Comparison of ENCODE assay signal across 30 cellular contexts in the genomic region with DNA sequence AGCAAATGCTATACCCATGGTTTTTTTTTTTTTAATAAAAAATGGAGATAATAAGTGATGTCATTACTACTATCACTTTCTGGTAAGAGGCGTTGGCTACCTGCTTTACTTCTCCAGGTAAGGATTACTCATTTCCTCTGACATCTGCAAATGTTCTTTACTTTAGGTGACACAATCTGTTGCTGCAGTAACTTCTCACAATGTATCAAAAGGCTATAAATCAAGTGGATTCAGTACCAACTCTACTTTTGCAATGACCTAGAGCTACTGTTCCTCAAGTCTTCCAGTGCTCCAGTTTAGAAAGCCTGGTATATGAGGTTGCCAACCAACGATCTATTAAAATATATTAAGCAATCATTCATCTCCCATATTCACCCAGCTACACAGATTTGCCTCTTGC.
DNase-seq lines count a peak whose midpoint lies in the region; ATAC-seq, FAIRE-seq and TF ChIP-seq lines count a peak whose summit lies in the region.
"Had no signal": no experiment of that assay in that cellular context is flagged by ENCODE, and none has a peak within 500 bp of the region (broad histone marks: within the 10 kb centered on the region; RNA-seq: fewer than 3 reads in every experiment).

No MANE protein-coding gene starts in this region.

- RAD21 ChIA-PET in HCT116 (lab: Charles Lee; ENCODE audit: low non-redundant PET in 1 of 2, low total read pairs in 2 of 2, uncharacterized antibody in 2 of 2, unreplicated experiment in 2 of 2), result no interaction called here

- POLR2A ChIA-PET in HCT116 (lab: Charles Lee) (no interaction called here), PC-3 (lab: Charles Lee; ENCODE audit: unreplicated experiment) (no interaction called here)

- 0 out of 4 replicates have a peak, but pooled peaks cover 0 to 4% of the 10 kb centered on the region in 2 experiments for H3K4me1 ChIP-seq in HCT116 (ENCODE audit: control insufficient read depth in 1 of 2, insufficient read depth in 2 of 2, low read length in 2 of 2)
- H3K4me1 ChIP-seq in PC-3 (ENCODE audit: insufficient read depth, low read length), result peaks cover 31% of the 10 kb centered on the region
- H3K4me1 ChIP-seq: A549; BLaER1 treated with 17β-estradiol and CSF1 and Interleukin-3, amounts not matched to agents 10 nM and 100 nM had no signal

- intact Hi-C loops in HCT116 (cut with micrococcal nuclease), result no loop called here
- intact Hi-C loops in PC-3 (cut with micrococcal nuclease), result loop anchor here (5.0 kb wide), 3 partner anchors 122 to 258 kb away; no protein-coding TSS in a partner anchor

- H3K9me3 ChIP-seq in HCT116 (ENCODE audit: control insufficient read depth in 1 of 2, insufficient read depth in 1 of 2, low read depth in 1 of 2, low read length in 2 of 2) (no peaks in the 10 kb centered on the region), PC-3 (ENCODE audit: low read length) (no peaks in the 10 kb centered on the region)
- H3K9me3 ChIP-seq: A549 had no signal

- TF ChIP-seq CTCF in HCT116 (IDR thresholded peaks at IDR 0.05 in 2 of 3, conservative IDR thresholded peaks at IDR 0.05 in 1 of 3; ENCODE audit: borderline replicate concordance in 1 of 3, insufficient read depth in 1 of 3, low read depth in 2 of 3, low read length in 2 of 3) (no peak), PC-3 (conservative IDR thresholded peaks at IDR 0.05; ENCODE audit: low read depth, low read length) (no peak), bronchial epithelial cell (IDR thresholded peaks at IDR 0.05; ENCODE audit: insufficient read depth, low read length, severe bottlenecking) (no peak)

- H3K36me3 ChIP-seq in HCT116 (ENCODE audit: control insufficient read depth in 1 of 2, insufficient read depth in 2 of 2, low read length in 2 of 2) (no peaks in the 10 kb centered on the region), PC-3 (ENCODE audit: low read depth, low read length) (no peaks in the 10 kb centered on the region), bronchial epithelial cell (ENCODE audit: control insufficient read depth, insufficient read depth, low read length) (no peaks in the 10 kb centered on the region)
- H3K36me3 ChIP-seq: BLaER1 treated with 17β-estradiol and CSF1 and Interleukin-3, amounts not matched to agents 10 nM and 100 nM had no signal

- H3K9me2 ChIP-seq in HCT116 (ENCODE audit: insufficient read depth), result no peaks in the 10 kb centered on the region
- no peaks in the 10 kb centered on the region for H3K9me2 ChIP-seq in PC-3 (replicated peaks; ENCODE audit: low read length)

- H3K79me2 ChIP-seq in HCT116 (ENCODE audit: insufficient read depth, low read length), result no peaks in the 10 kb centered on the region
- no peaks in the 10 kb centered on the region for H3K79me2 ChIP-seq in PC-3 (ENCODE audit: low read length)

- no peaks in the 10 kb centered on the region for H3F3A ChIP-seq in PC-3 (ENCODE audit: low read length, unreplicated experiment)

- BruUV-seq in HCT116 (replicated peaks; lab: Mats Ljungman, UMichigan), result no TSS peak
- no TSS peak for BruUV-seq in PC-3 (replicated peaks; lab: Mats Ljungman, UMichigan)

- H2AFZ ChIP-seq in HCT116 (ENCODE audit: low read depth, low read length, poor library complexity, severe bottlenecking) (peak overlapping the region; percentile 70), PC-3 (ENCODE audit: low read length) (no peak overlapping the region)

- no peak for FAIRE-seq in bronchial epithelial cell (lab: Jason Lieb, UNC)
- FAIRE-seq: D721Med, GM12878, HTR-8/SVneo, K562 had no signal

- no peak for TF ChIP-seq POLR2A in HCT116 (IDR thresholded peaks at IDR 0.05; ENCODE audit: borderline replicate concordance, extremely low read depth, insufficient read depth, insufficient read length)

- H3K9ac ChIP-seq in HCT116 (ENCODE audit: low read length), result no peak overlapping the region
- H3K9ac ChIP-seq in PC-3 (ENCODE audit: low read length), result peak overlapping the region; percentile 40; the same call in 1 of the 2 replicates
- H3K9ac ChIP-seq: BLaER1 treated with 17β-estradiol and CSF1 and Interleukin-3, amounts not matched to agents 10 nM and 100 nM had no signal

- H3K27ac ChIP-seq in HCT116 (ENCODE audit: low read depth, low read length) (no peak overlapping the region), PC-3 (ENCODE audit: low read length) (peak overlapping the region; percentile 86)
- H3K27ac ChIP-seq: A549; BLaER1 treated with 17β-estradiol and CSF1 and Interleukin-3, amounts not matched to agents 10 nM and 100 nM; SK-N-MC had no signal

- H3K4me2 ChIP-seq in HCT116 (ENCODE audit: low read length) (no peak overlapping the region), PC-3 (ENCODE audit: low read length) (no peak overlapping the region)
- H3K4me2 ChIP-seq: A549; BLaER1 treated with 17β-estradiol and CSF1 and Interleukin-3, amounts not matched to agents 10 nM and 100 nM had no signal

- no peaks in the 10 kb centered on the region for H4K20me1 ChIP-seq in HCT116 (ENCODE audit: insufficient read depth)
- no peaks in the 10 kb centered on the region for H4K20me1 ChIP-seq in PC-3 (ENCODE audit: low read length)
- H4K20me1 ChIP-seq: BLaER1 treated with 17β-estradiol and CSF1 and Interleukin-3, amounts not matched to agents 10 nM and 100 nM had no signal

- no peak for DNase-seq in HCT116 (ENCODE audit: low read depth, low spot score)
- peak; percentile 73 for DNase-seq in PC-3
- DNase-seq in bronchial epithelial cell (ENCODE audit: low read depth), result peak; percentile 96
- peak; percentile 66 for DNase-seq in kidney tubule cell (ENCODE audit: low spot score)
- DNase-seq in G401 (ENCODE audit: low spot score), result no peak
- no peak for DNase-seq in SW480 (ENCODE audit: low spot score)
- DNase-seq in anterior cingulate cortex (lab: John Stamatoyannopoulos, UW), result no peak
- DNase-seq: AML-193; CD4-positive, alpha-beta T cell; GDM1; GOT3; HCEC 1CT; Kasumi-1; MV-4-11; NCI-H1105; NCI-H1436 treated with DMSO at 0.1 percent for 48 hours; NCI-H187 treated with DMSO at 0.1 percent for 48 hours; NCI-H2107; NCI-H524; NCI-H774; SIG-M5; SW 1271 had no signal

- ATAC-seq in HCT116 (no peak), PC-3 (peak; percentile 41)
- ATAC-seq: A549, GM12878, K562, Panc1 had no signal

- CTCF ChIA-PET in HCT116 (lab: Charles Lee) (no interaction called here), PC-3 (lab: Charles Lee) (no interaction called here)

- TF ChIP-seq RAD21 in HCT116 (IDR thresholded peaks at IDR 0.05; ENCODE audit: low read depth), result no peak

- in situ Hi-C loops in G401 (cut with HindIII; ENCODE audit: low sequenced_read_pairs), result no loop called here

- no peak overlapping the region for H3K4me3 ChIP-seq in HCT116 (replicated peaks in 1 of 2; ENCODE audit: low read depth in 1 of 2, low read length in 2 of 2)
- H3K4me3 ChIP-seq in PC-3 (ENCODE audit: low read length), result no peak overlapping the region
- no peak overlapping the region for H3K4me3 ChIP-seq in bronchial epithelial cell (ENCODE audit: low read depth, low read length)
- H3K4me3 ChIP-seq: A549; BLaER1 treated with 17β-estradiol and CSF1 and Interleukin-3, amounts not matched to agents 10 nM and 100 nM; GM12878; K562; SK-N-MC had no signal

- no peaks in the 10 kb centered on the region for H3K27me3 ChIP-seq in HCT116 (ENCODE audit: insufficient read depth, low read length)
- H3K27me3 ChIP-seq in PC-3 (ENCODE audit: low read length), result no peaks in the 10 kb centered on the region
- no peaks in the 10 kb centered on the region for H3K27me3 ChIP-seq in bronchial epithelial cell (ENCODE audit: control insufficient read depth, insufficient read depth, low read length)
- H3K27me3 ChIP-seq: BLaER1 treated with 17β-estradiol and CSF1 and Interleukin-3, amounts not matched to agents 10 nM and 100 nM had no signal

TF ChIP-seq in HCT116, 20 proteins besides CTCF, POLR2A, EP300 and RAD21 (continues in another document):
- TF ChIP-seq CBX3 (IDR thresholded peaks at IDR 0.05; ENCODE audit: low read depth) (no peak), CEBPB (IDR thresholded peaks at IDR 0.05; ENCODE audit: low read depth) (no peak), TCF7L2 (IDR thresholded peaks at IDR 0.05; ENCODE audit: borderline replicate concordance, extremely low read depth, insufficient read depth, insufficient read length) (no peak), SIN3A (IDR thresholded peaks at IDR 0.05; ENCODE audit: low read depth) (no peak), ZFX (IDR thresholded peaks at IDR 0.05) (no peak), EGR1 (IDR thresholded peaks at IDR 0.05; ENCODE audit: low read depth) (no peak), SRF (IDR thresholded peaks at IDR 0.05; ENCODE audit: low read depth) (no peak), FOSL1 (IDR thresholded peaks at IDR 0.05; ENCODE audit: low read depth) (no peak), YY1 (IDR thresholded peaks at IDR 0.05; ENCODE audit: extremely low read depth, insufficient replicate concordance, low read depth, low read length) (no peak), ELF1 (IDR thresholded peaks at IDR 0.05; ENCODE audit: borderline replicate concordance, low read depth) (no peak)
- TF ChIP-seq, protein P1, sequence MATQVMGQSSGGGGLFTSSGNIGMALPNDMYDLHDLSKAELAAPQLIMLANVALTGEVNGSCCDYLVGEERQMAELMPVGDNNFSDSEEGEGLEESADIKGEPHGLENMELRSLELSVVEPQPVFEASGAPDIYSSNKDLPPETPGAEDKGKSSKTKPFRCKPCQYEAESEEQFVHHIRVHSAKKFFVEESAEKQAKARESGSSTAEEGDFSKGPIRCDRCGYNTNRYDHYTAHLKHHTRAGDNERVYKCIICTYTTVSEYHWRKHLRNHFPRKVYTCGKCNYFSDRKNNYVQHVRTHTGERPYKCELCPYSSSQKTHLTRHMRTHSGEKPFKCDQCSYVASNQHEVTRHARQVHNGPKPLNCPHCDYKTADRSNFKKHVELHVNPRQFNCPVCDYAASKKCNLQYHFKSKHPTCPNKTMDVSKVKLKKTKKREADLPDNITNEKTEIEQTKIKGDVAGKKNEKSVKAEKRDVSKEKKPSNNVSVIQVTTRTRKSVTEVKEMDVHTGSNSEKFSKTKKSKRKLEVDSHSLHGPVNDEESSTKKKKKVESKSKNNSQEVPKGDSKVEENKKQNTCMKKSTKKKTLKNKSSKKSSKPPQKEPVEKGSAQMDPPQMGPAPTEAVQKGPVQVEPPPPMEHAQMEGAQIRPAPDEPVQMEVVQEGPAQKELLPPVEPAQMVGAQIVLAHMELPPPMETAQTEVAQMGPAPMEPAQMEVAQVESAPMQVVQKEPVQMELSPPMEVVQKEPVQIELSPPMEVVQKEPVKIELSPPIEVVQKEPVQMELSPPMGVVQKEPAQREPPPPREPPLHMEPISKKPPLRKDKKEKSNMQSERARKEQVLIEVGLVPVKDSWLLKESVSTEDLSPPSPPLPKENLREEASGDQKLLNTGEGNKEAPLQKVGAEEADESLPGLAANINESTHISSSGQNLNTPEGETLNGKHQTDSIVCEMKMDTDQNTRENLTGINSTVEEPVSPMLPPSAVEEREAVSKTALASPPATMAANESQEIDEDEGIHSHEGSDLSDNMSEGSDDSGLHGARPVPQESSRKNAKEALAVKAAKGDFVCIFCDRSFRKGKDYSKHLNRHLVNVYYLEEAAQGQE (IDR thresholded peaks at IDR 0.05; ENCODE audit: low read depth), result no peak
- TF ChIP-seq, protein P2, sequence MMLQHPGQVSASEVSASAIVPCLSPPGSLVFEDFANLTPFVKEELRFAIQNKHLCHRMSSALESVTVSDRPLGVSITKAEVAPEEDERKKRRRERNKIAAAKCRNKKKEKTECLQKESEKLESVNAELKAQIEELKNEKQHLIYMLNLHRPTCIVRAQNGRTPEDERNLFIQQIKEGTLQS (IDR thresholded peaks at IDR 0.05), result no peak

Comparison
In these comparisons a context has a peak if more than half of its experiments do, and no peak if none do; other contexts are left out.
1. DNase-seq: peak in PC-3 (single experiment), bronchial epithelial cell (single experiment) and kidney tubule cell (single experiment); none in HCT116 (single experiment), G401 (single experiment), SW480 (single experiment) and anterior cingulate cortex (0 of 58).